In genomic region chr16:27430512-27430911, GRCh38 we compare ENCODE assay signal across 16 cellular contexts. TPM values are rescaled to one million over a fixed set of nuclear protein-coding genes. Genes with fewer than 3 reads are reported as not detected.
DNase-seq lines count a peak whose midpoint lies in the region; ATAC-seq and TF ChIP-seq lines count a peak whose summit lies in the region.
"Had no signal": no experiment of that assay in that cellular context is flagged by ENCODE, and none has a peak within 500 bp of the region (broad histone marks: within the 10 kb centered on the region; RNA-seq: fewer than 3 reads in every experiment).

No MANE protein-coding gene starts in this region.

- BruUV-seq in Caco-2 (replicated peaks; lab: Mats Ljungman, UMichigan) = no TSS peak

- H3K4me2 ChIP-seq in BLaER1 treated with 17β-estradiol and CSF1 and Interleukin-3, amounts not matched to agents 10 nM and 100 nM = peak overlapping the region; percentile 82 to 91 (median 86)

- CTCF ChIA-PET in activated CD4-positive, alpha-beta memory T cell treated with anti-CD3 and anti-CD28 coated beads for 36 hours (lab: Charles Lee) = interaction anchor here (0.9 kb wide), 1 partner anchor 251 kb away, joined by 3 read pairs; no protein-coding TSS in a partner anchor
- CTCF ChIA-PET in Caco-2 (lab: Charles Lee) = no interaction called here

- H3K4me3 ChIP-seq in BLaER1 treated with 17β-estradiol and CSF1 and Interleukin-3, amounts not matched to agents 10 nM and 100 nM = peak overlapping the region in 9 of 10 experiments; percentile 0 to 50 (median 17); a peak in 9 of 20 replicates
- peak overlapping the region; percentile 78 for H3K4me3 ChIP-seq in GM06990 (replicated peaks; ENCODE audit: low read depth, low read length)
- no peak overlapping the region for H3K4me3 ChIP-seq in gastrocnemius medialis
- no peak overlapping the region for H3K4me3 ChIP-seq in Caco-2 (ENCODE audit: low read depth, low read length)
- no peak overlapping the region for H3K4me3 ChIP-seq in transverse colon
- H3K4me3 ChIP-seq: ascending aorta, coronary artery, skin epidermis had no signal

- H3K9me3 ChIP-seq in BLaER1 treated with 17β-estradiol and CSF1 and Interleukin-3, amounts not matched to agents 10 nM and 100 nM (replicated peaks in 1 of 11) = no peaks in the 10 kb centered on the region
- H3K9me3 ChIP-seq in gastrocnemius medialis (no peaks in the 10 kb centered on the region), Caco-2 (no peaks in the 10 kb centered on the region), transverse colon (no peaks in the 10 kb centered on the region)
- H3K9me3 ChIP-seq: ascending aorta had no signal

- intact Hi-C loops in activated CD4-positive, alpha-beta memory T cell treated with anti-CD3 and anti-CD28 coated beads for 36 hours (cut with micrococcal nuclease) = no loop called here
- intact Hi-C loops in gastrocnemius medialis (cut with DNase I; ENCODE audit: low total_unique reads) (no loop called here), Caco-2 (cut with micrococcal nuclease; ENCODE audit: unreplicated experiment) (no loop called here), transverse colon (cut with DNase I; ENCODE audit: low total_unique reads) (no loop called here)

- TF ChIP-seq CTCF in GM06990 (IDR thresholded peaks at IDR 0.05; ENCODE audit: insufficient read depth, low read length, poor library complexity, severe bottlenecking) (no peak), gastrocnemius medialis (IDR thresholded peaks at IDR 0.05 in 4 of 5, conservative IDR thresholded peaks at IDR 0.05 in 1 of 5) (no peak), Caco-2 (IDR thresholded peaks at IDR 0.05; ENCODE audit: insufficient read depth in 1 of 2, low read depth in 1 of 2, low read length in 1 of 2, severe bottlenecking in 1 of 2, unreplicated experiment in 1 of 2) (no peak), transverse colon (IDR thresholded peaks at IDR 0.05) (no peak)

- no peak for ATAC-seq in gastrocnemius medialis
- no peak for ATAC-seq in HG02840 (IDR thresholded peaks at IDR 0.05; ENCODE audit: low FRiP score, unreplicated experiment)

- peaks cover 0 to 23% (median 0%) of the 10 kb centered on the region in 11 experiments; a peak in 5 of 22 replicates for H4K20me1 ChIP-seq in BLaER1 treated with 17β-estradiol and CSF1 and Interleukin-3, amounts not matched to agents 10 nM and 100 nM

- H3K27ac Mint-ChIP-seq in activated CD4-positive, alpha-beta memory T cell treated with anti-CD3 and anti-CD28 coated beads for 36 hours = peak overlapping the region; percentile 53
- H3K27ac Mint-ChIP-seq in immature natural killer cell (peak overlapping the region; percentile 27 to 76 (median 72)), Caco-2 (ENCODE audit: unreplicated experiment) (no peak overlapping the region)
- H3K27ac Mint-ChIP-seq: mesothelial cell of epicardium had no signal

- H3K27me3 ChIP-seq in BLaER1 treated with 17β-estradiol and CSF1 and Interleukin-3, amounts not matched to agents 10 nM and 100 nM = no peaks in the 10 kb centered on the region
- H3K27me3 ChIP-seq in GM06990 (replicated peaks; ENCODE audit: control insufficient read depth, insufficient read depth, low read length) (no peaks in the 10 kb centered on the region), gastrocnemius medialis (peaks cover 0 to 7% (median 0%) of the 10 kb centered on the region in 3 donors), Caco-2 (replicated peaks; ENCODE audit: control insufficient read depth, insufficient read depth, low read length) (no peaks in the 10 kb centered on the region), transverse colon (no peaks in the 10 kb centered on the region)
- H3K27me3 ChIP-seq: ascending aorta had no signal

- peak overlapping the region; percentile 75 to 93 (median 85); a peak in 21 of 22 replicates for H3K27ac ChIP-seq in BLaER1 treated with 17β-estradiol and CSF1 and Interleukin-3, amounts not matched to agents 10 nM and 100 nM
- H3K27ac ChIP-seq in gastrocnemius medialis = no peak overlapping the region
- H3K27ac ChIP-seq in transverse colon = no peak overlapping the region
- H3K27ac ChIP-seq: ascending aorta, coronary artery, skin epidermis had no signal

- H3K27me3 Mint-ChIP-seq in activated CD4-positive, alpha-beta memory T cell treated with anti-CD3 and anti-CD28 coated beads for 36 hours = no peaks in the 10 kb centered on the region
- peaks cover 0 to 9% (median 3%) of the 10 kb centered on the region in 3 donors for H3K27me3 Mint-ChIP-seq in immature natural killer cell (ENCODE audit: low read depth in 3 of 3)
- H3K27me3 Mint-ChIP-seq in Caco-2 (ENCODE audit: insufficient read depth, unreplicated experiment) = peaks cover 5% of the 10 kb centered on the region

- peak overlapping the region; percentile 54 to 78 (median 69); a peak in 20 of 22 replicates for H3K9ac ChIP-seq in BLaER1 treated with 17β-estradiol and CSF1 and Interleukin-3, amounts not matched to agents 10 nM and 100 nM

- peaks cover 49% of the 10 kb centered on the region for H3K4me1 Mint-ChIP-seq in activated CD4-positive, alpha-beta memory T cell treated with anti-CD3 and anti-CD28 coated beads for 36 hours (ENCODE audit: low read depth)
- peaks cover 31 to 47% of the 10 kb centered on the region in 2 donors for H3K4me1 Mint-ChIP-seq in immature natural killer cell
- H3K4me1 Mint-ChIP-seq in Caco-2 (ENCODE audit: low read depth, unreplicated experiment) = no peaks in the 10 kb centered on the region

- no peaks in the 10 kb centered on the region for H3K9me3 Mint-ChIP-seq in activated CD4-positive, alpha-beta memory T cell treated with anti-CD3 and anti-CD28 coated beads for 36 hours
- H3K9me3 Mint-ChIP-seq in immature natural killer cell (no peaks in the 10 kb centered on the region), Caco-2 (ENCODE audit: unreplicated experiment) (no peaks in the 10 kb centered on the region)
- H3K9me3 Mint-ChIP-seq: mesothelial cell of epicardium had no signal

- peaks cover 90 to 98% (median 96%) of the 10 kb centered on the region in 10 experiments for H3K4me1 ChIP-seq in BLaER1 treated with 17β-estradiol and CSF1 and Interleukin-3, amounts not matched to agents 10 nM and 100 nM
- H3K4me1 ChIP-seq in gastrocnemius medialis (no peaks in the 10 kb centered on the region), Caco-2 (no peaks in the 10 kb centered on the region), transverse colon (no peaks in the 10 kb centered on the region)
- H3K4me1 ChIP-seq: ascending aorta had no signal

- in situ Hi-C loops in gastrocnemius medialis (cut with MboI; ENCODE audit: low sequenced_read_pairs in 4 of 4) = no loop called here
- in situ Hi-C loops in transverse colon (cut with MboI; ENCODE audit: low pct_ligation_motif_present in 1 of 4, low pct_unique_long_range_greater_than_20kb in 1 of 4, low sequenced_read_pairs in 3 of 4) = no loop called here

- H3K4me3 Mint-ChIP-seq in activated CD4-positive, alpha-beta memory T cell treated with anti-CD3 and anti-CD28 coated beads for 36 hours = no peak overlapping the region
- H3K4me3 Mint-ChIP-seq in immature natural killer cell (no peak overlapping the region), Caco-2 (ENCODE audit: unreplicated experiment) (no peak overlapping the region)
- H3K4me3 Mint-ChIP-seq: mesothelial cell of epicardium had no signal

- peaks cover 0 to 32% (median 14%) of the 10 kb centered on the region in 11 experiments; a peak in 11 of 22 replicates for H3K36me3 ChIP-seq in BLaER1 treated with 17β-estradiol and CSF1 and Interleukin-3, amounts not matched to agents 10 nM and 100 nM
- H3K36me3 ChIP-seq in GM06990 (ENCODE audit: control insufficient read depth, insufficient read depth, low read length) = peaks cover 34% of the 10 kb centered on the region
- H3K36me3 ChIP-seq in gastrocnemius medialis = no peaks in the 10 kb centered on the region
- H3K36me3 ChIP-seq in Caco-2 (ENCODE audit: control insufficient read depth, insufficient read depth, low read length) = no peaks in the 10 kb centered on the region
- no peaks in the 10 kb centered on the region for H3K36me3 ChIP-seq in transverse colon
- H3K36me3 ChIP-seq: ascending aorta had no signal

- TF ChIP-seq EP300 in transverse colon (IDR thresholded peaks at IDR 0.05; ENCODE audit: low read depth) = no peak

- DNase-seq in GM06990 (ENCODE audit: extremely low read depth, insufficient read length) (no peak), immature natural killer cell (no peak), gastrocnemius medialis (no peak), Caco-2 (no peak), transverse colon (no peak)
- no peak for DNase-seq in activated CD4-positive, alpha-beta memory T cell treated with anti-CD3 and anti-CD28 coated beads for 36 hours
- DNase-seq: DND-41; nucleus accumbens; SIG-M5; stimulated activated naive CD4-positive, alpha-beta T cell had no signal

- POLR2A ChIA-PET in activated CD4-positive, alpha-beta memory T cell treated with anti-CD3 and anti-CD28 coated beads for 36 hours (lab: Charles Lee) = interaction anchor here (1.1 kb wide), 1 partner anchor 19 kb away, joined by 3 read pairs; no protein-coding TSS in a partner anchor
- POLR2A ChIA-PET in Caco-2 (lab: Charles Lee) = no interaction called here

- H3K36me3 Mint-ChIP-seq in activated CD4-positive, alpha-beta memory T cell treated with anti-CD3 and anti-CD28 coated beads for 36 hours = peaks cover 69% of the 10 kb centered on the region
- H3K36me3 Mint-ChIP-seq in immature natural killer cell (peaks cover 0 to 22% (median 10%) of the 10 kb centered on the region in 3 donors), Caco-2 (ENCODE audit: insufficient read depth, unreplicated experiment) (no peaks in the 10 kb centered on the region)
- H3K36me3 Mint-ChIP-seq: mesothelial cell of epicardium had no signal

- 66 to 80% methylated on average over 7 of the region's 7 CpGs for WGBS in transverse colon (ENCODE audit: low coverage in 1 of 2), 2 donors

- TF ChIP-seq POLR2A in gastrocnemius medialis (IDR thresholded peaks at IDR 0.05) (no peak), transverse colon (IDR thresholded peaks at IDR 0.05) (no peak)

RNA-seq across cellular contexts. Expression of gene IL21R, which starts 28.5 kb away (rescaled TPM):
- total RNA-seq in activated CD4-positive, alpha-beta memory T cell treated with anti-CD3 and anti-CD28 coated beads for 36 hours = 10 to 100 TPM; 55.0 to 55.9 TPM
- 10 to 100 TPM; 27.5 to 59.7 (median 49.6) TPM for polyA plus RNA-seq in immature natural killer cell
- total RNA-seq in gastrocnemius medialis (under 1 TPM in 1 of 4 donors, not detected in 3; 0.15 TPM), Caco-2 (2022) (0.07 and 0.12 TPM in 2 replicates), transverse colon (1 to 10 TPM in 1 of 4 donors, under 1 TPM in 2, not detected in 1; 0.20 to 1.1 (median 0.27) TPM)

Comparison
In these comparisons a context has a peak if more than half of its experiments do, and no peak if none do; other contexts are left out.
1. H3K27ac ChIP-seq: peak in BLaER1 treated with 17β-estradiol and CSF1 and Interleukin-3, amounts not matched to agents 10 nM and 100 nM (11 of 11); none in gastrocnemius medialis (0 of 4) and transverse colon (0 of 4).
2. H3K4me3 ChIP-seq: peak in BLaER1 treated with 17β-estradiol and CSF1 and Interleukin-3, amounts not matched to agents 10 nM and 100 nM (9 of 10) and GM06990 (single experiment); none in gastrocnemius medialis (0 of 4), Caco-2 (single experiment) and transverse colon (0 of 4).
3. RNA of gene IL21R, which starts 28.5 kb away (total RNA-seq): 55.0 to 55.9 TPM in activated CD4-positive, alpha-beta memory T cell treated with anti-CD3 and anti-CD28 coated beads for 36 hours; 0.20 to 1.1 TPM in transverse colon, 0.07 to 0.12 TPM in Caco-2 and 0.15 TPM in gastrocnemius medialis; every median in the first group is over 10 times any median in the second.